13 cellular contexts compared by ENCODE assay signal in the genomic region with DNA sequence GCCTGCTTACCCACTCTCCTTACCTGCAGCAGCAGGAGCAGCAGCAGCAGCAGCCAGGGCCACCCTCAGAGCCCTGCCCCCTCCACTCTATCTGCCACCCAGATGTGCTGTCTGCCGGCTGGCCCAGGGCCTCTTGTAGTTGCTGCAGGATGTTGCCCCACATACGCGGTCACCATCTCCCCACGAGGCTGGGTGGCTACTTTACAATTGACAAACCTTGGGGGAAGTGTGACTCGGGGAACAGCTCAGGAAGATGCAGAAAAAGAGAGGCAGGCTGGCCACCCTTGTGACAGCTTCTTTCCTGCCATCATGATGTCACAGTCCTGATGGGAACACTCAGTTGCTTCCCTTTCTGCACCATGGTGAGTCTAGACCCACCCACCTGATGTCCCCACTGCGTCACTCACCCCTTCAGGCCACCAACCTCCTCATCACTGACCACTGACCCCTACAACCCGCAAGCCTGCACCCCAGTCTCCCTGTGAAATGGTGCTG. TPM values are rescaled to one million over a fixed set of nuclear protein-coding genes. Genes with fewer than 3 reads are reported as not detected.
DNase-seq lines count a peak whose midpoint lies in the region; ATAC-seq and TF ChIP-seq lines count a peak whose summit lies in the region.
"Had no signal": no experiment of that assay in that cellular context is flagged by ENCODE, and none has a peak within 500 bp of the region (broad histone marks: within the 10 kb centered on the region; RNA-seq: fewer than 3 reads in every experiment).

No MANE protein-coding gene starts in this region.

- TF ChIP-seq CTCF in right atrium auricular region (IDR thresholded peaks at IDR 0.05) = no peak
- TF ChIP-seq CTCF in psoas muscle (IDR thresholded peaks at IDR 0.05) = no peak

- H3K4me1 ChIP-seq in right atrium auricular region (no peaks in the 10 kb centered on the region), psoas muscle (no peaks in the 10 kb centered on the region)
- H3K4me1 ChIP-seq: HAP-1 had no signal

- 58 to 71% (median 65%) methylated on average over 7 of the region's 7 CpGs for WGBS in psoas muscle, 3 donors

- H3K27me3 ChIP-seq in right atrium auricular region (no peaks in the 10 kb centered on the region), psoas muscle (ENCODE audit: insufficient read depth in 3 of 3, low read length in 2 of 3) (peaks cover 0 to 14% (median 2%) of the 10 kb centered on the region in 3 donors)

- H3K4me3 ChIP-seq in right atrium auricular region = no peak overlapping the region
- H3K4me3 ChIP-seq in psoas muscle = no peak overlapping the region
- H3K4me3 ChIP-seq: GM12878, HAP-1, PC-9 had no signal

- no peak for TF ChIP-seq POLR2A in erythroblast (IDR thresholded peaks at IDR 0.05; ENCODE audit: low read length)

- DNase-seq in GF-D8 (lab: John Stamatoyannopoulos, UW) (peak; percentile 99), SKM-1 treated with dmso at 0.1 percent for 144 hours (lab: John Stamatoyannopoulos, UW; ENCODE audit: unreplicated experiment) (peak; percentile 98), right atrium auricular region (ENCODE audit: low spot score) (peak; percentile 81), psoas muscle (peak; percentile 32 to 57), erythroblast (lab: John Stamatoyannopoulos, UW) (no peak), EL (no peak)
- DNase-seq in stimulated activated CD4-positive, alpha-beta T cell treated with anti-CD3 and anti-CD28 coated beads, Interleukin-2, amount 100 ng/mL, for 24 hours = no peak
- DNase-seq: activated T-cell treated with anti-CD3 and anti-CD28 coated beads for 4 hours, NCI-H2029 treated with DMSO at 0.1 percent for 48 hours, PC-9 had no signal

- ATAC-seq in psoas muscle (peak in 3 of 4 donors; percentile 27 to 37 (median 36)), GM18502 (IDR thresholded peaks at IDR 0.05; ENCODE audit: poor library complexity, unreplicated experiment) (no peak)
- ATAC-seq: GM12878 had no signal

- intact Hi-C loops in psoas muscle (cut with DNase I) = no loop called here

- H3K27ac ChIP-seq in right atrium auricular region = no peak overlapping the region
- no peak overlapping the region for H3K27ac ChIP-seq in psoas muscle
- H3K27ac ChIP-seq: PC-9 had no signal

- H3K9me3 ChIP-seq in right atrium auricular region = no peaks in the 10 kb centered on the region
- no peaks in the 10 kb centered on the region for H3K9me3 ChIP-seq in psoas muscle
- H3K9me3 ChIP-seq: HAP-1 had no signal

- H3K36me3 ChIP-seq in right atrium auricular region (no peaks in the 10 kb centered on the region), psoas muscle (ENCODE audit: insufficient read depth in 1 of 2, low read depth in 1 of 2) (no peaks in the 10 kb centered on the region)
- H3K36me3 ChIP-seq: HAP-1 had no signal

RNA-seq across cellular contexts. Expression of gene TREM1, which starts 14.5 kb away (rescaled TPM):
- 1 to 10 TPM in 1 of 2 donors, not detected in 1; 2.9 TPM for total RNA-seq in right atrium auricular region
- total RNA-seq in psoas muscle = 1 to 10 TPM in 1 of 4 donors, under 1 TPM in 3; 0.54 to 3.0 (median 0.65) TPM
- 1 to 10 TPM in 1 of 3 donors, under 1 TPM in 2; 0.21 to 4.0 (median 0.26) TPM for polyA plus RNA-seq in psoas muscle
- total RNA-seq: PC-9 had no signal

RNA-seq across cellular contexts. Expression of gene TREML4, which starts 43.8 kb away (rescaled TPM):
- total RNA-seq in right atrium auricular region (not detected), psoas muscle (not detected)
- under 1 TPM in 1 of 3 donors, not detected in 2; 0.01 TPM for polyA plus RNA-seq in psoas muscle
- total RNA-seq: GM12878, PC-9 had no signal
- polyA plus RNA-seq: GM12878 had no signal

Comparison
In these comparisons a context has a peak if more than half of its experiments do, and no peak if none do; other contexts are left out.
1. DNase-seq: peak in GF-D8 (single experiment), SKM-1 treated with dmso at 0.1 percent for 144 hours (single experiment), right atrium auricular region (single experiment) and psoas muscle (2 of 2); none in stimulated activated CD4-positive, alpha-beta T cell treated with anti-CD3 and anti-CD28 coated beads, Interleukin-2, amount 100 ng/mL, for 24 hours (0 of 2), erythroblast (0 of 2) and EL (single experiment).